In the genomic region with DNA sequence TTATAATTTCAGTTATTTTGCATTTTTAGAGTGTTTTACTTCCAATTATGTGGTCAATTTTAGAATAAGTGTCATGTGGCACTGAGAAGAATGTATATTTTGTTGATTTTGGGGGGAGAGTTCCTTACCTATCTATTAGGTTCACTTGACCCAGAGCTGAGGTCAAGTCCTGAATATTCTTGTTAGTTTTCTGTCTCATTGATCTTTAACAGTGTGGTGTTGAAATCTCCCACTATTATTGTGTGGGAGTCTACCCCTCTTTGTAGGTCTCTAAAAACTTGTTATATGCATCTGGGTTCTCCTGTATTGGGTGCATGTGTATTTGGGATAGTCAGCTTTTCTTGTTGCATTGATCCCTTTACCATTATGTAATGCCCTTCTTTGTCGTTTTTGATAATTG, we compare ENCODE assay signal across 31 cellular contexts.
A peak's percentile ranks its signal among the peaks of the same experiment; 100 is the strongest.
DNase-seq lines count a peak whose midpoint lies in the region; ATAC-seq, FAIRE-seq and TF ChIP-seq lines count a peak whose summit lies in the region.
"Had no signal": no experiment of that assay in that cellular context is flagged by ENCODE, and none has a peak within 500 bp of the region (broad histone marks: within the 10 kb centered on the region; RNA-seq: fewer than 3 reads in every experiment).

No MANE protein-coding gene starts in this region.

- in situ Hi-C loops in HepG2 (cut with HindIII; ENCODE audit: extremely low pct_ligation_motif_present, low pct_unique_long_range_greater_than_20kb) = no loop called here

- 0% methylated on average over 1 of the region's 1 CpG for WGBS in HepG2 (ENCODE audit: low lambda C conversion rate)
- 9% methylated on average over 1 of the region's 1 CpG for WGBS in right lobe of liver (ENCODE audit: insufficient coverage, low coverage, low lambda C conversion rate, missing lambda C conversion rate)

- H3K79me2 ChIP-seq in HepG2 (ENCODE audit: insufficient read depth, low read length) (peaks cover 23% of the 10 kb centered on the region), endothelial cell of umbilical vein (ENCODE audit: control insufficient read depth, insufficient read depth, low read length) (no peaks in the 10 kb centered on the region)

- H3K4me2 ChIP-seq in HepG2 (ENCODE audit: low read depth, low read length) (peak overlapping the region; percentile 53), endothelial cell of umbilical vein (ENCODE audit: insufficient read depth, low read length) (no peak overlapping the region)
- H3K4me2 ChIP-seq: A549; BLaER1; BLaER1 treated with 17β-estradiol and CSF1 and Interleukin-3, amounts not matched to agents 10 nM and 100 nM had no signal

- CTCF ChIA-PET in HepG2 (lab: Yijun Ruan, JAX; ENCODE audit: low intra/inter-chr PET ratio, low total read pairs) = no interaction called here
- CTCF ChIA-PET in endothelial cell of umbilical vein (lab: Charles Lee) = no interaction called here

- H3K9me1 ChIP-seq in endothelial cell of umbilical vein (replicated peaks; ENCODE audit: control insufficient read depth, extremely low read depth, insufficient read depth, low read length) = no peaks in the 10 kb centered on the region

- no peak for TF ChIP-seq RAD21 in HepG2 (CRISPR knock-in tag; IDR thresholded peaks at IDR 0.05)

- no peaks in the 10 kb centered on the region for H3K9me3 ChIP-seq in HepG2 (ENCODE audit: low read length)
- no peaks in the 10 kb centered on the region for H3K9me3 ChIP-seq in right lobe of liver
- H3K9me3 ChIP-seq in endothelial cell of umbilical vein (replicated peaks; ENCODE audit: control insufficient read depth, insufficient read depth, low read length) = no peaks in the 10 kb centered on the region
- H3K9me3 ChIP-seq: A549, BE2C, Caco-2 had no signal

- H4K20me1 ChIP-seq in HepG2 (ENCODE audit: insufficient read depth, low read length) (no peaks in the 10 kb centered on the region), endothelial cell of umbilical vein (replicated peaks; ENCODE audit: control insufficient read depth, extremely low read depth, insufficient read depth, low read length) (no peaks in the 10 kb centered on the region)
- H4K20me1 ChIP-seq: BLaER1; BLaER1 treated with 17β-estradiol and CSF1 and Interleukin-3, amounts not matched to agents 10 nM and 100 nM had no signal

- H3K9ac ChIP-seq in HepG2 (ENCODE audit: insufficient read depth, low read depth, low read length) (no peak overlapping the region), endothelial cell of umbilical vein (replicated peaks; ENCODE audit: extremely low read depth, insufficient read depth, low read length) (no peak overlapping the region)
- H3K9ac ChIP-seq: BLaER1; BLaER1 treated with 17β-estradiol and CSF1 and Interleukin-3, amounts not matched to agents 10 nM and 100 nM had no signal

- peak overlapping the region; percentile 27 for H3K27ac ChIP-seq in HepG2 (ENCODE audit: extremely low read length, insufficient read depth, low read length)
- no peak overlapping the region for H3K27ac ChIP-seq in right lobe of liver
- no peak overlapping the region for H3K27ac ChIP-seq in endothelial cell of umbilical vein (ENCODE audit: insufficient read depth, low read depth, low read length)
- H3K27ac ChIP-seq: 22Rv1; A549; BLaER1; BLaER1 treated with 17β-estradiol and CSF1 and Interleukin-3, amounts not matched to agents 10 nM and 100 nM; C4-2B had no signal

- H3K36me3 ChIP-seq in HepG2 (replicated peaks in 1 of 2; ENCODE audit: control insufficient read depth in 1 of 2, insufficient read depth in 2 of 2, low read length in 2 of 2) (peaks cover 0 to 3% of the 10 kb centered on the region in 2 experiments; a peak in 2 of 5 replicates), right lobe of liver (no peaks in the 10 kb centered on the region), endothelial cell of umbilical vein (ENCODE audit: control insufficient read depth in 2 of 2, extremely low read depth in 1 of 2, insufficient read depth in 2 of 2, low read length in 2 of 2) (no peaks in the 10 kb centered on the region)
- H3K36me3 ChIP-seq: BE2C; BLaER1; BLaER1 treated with 17β-estradiol and CSF1 and Interleukin-3, amounts not matched to agents 10 nM and 100 nM had no signal

- H3K4me1 ChIP-seq in HepG2 (ENCODE audit: insufficient read depth, low read length) = peaks cover 25% of the 10 kb centered on the region; the same call in 1 of the 2 replicates
- no peaks in the 10 kb centered on the region for H3K4me1 ChIP-seq in right lobe of liver
- H3K4me1 ChIP-seq in endothelial cell of umbilical vein (ENCODE audit: control insufficient read depth, extremely low read depth, insufficient read depth, low read length) = no peaks in the 10 kb centered on the region
- H3K4me1 ChIP-seq: A549; BE2C; BLaER1; BLaER1 treated with 17β-estradiol and CSF1 and Interleukin-3, amounts not matched to agents 10 nM and 100 nM; Caco-2 had no signal

- intact Hi-C loops in HepG2 (cut with micrococcal nuclease; ENCODE audit: unreplicated experiment) = no loop called here
- intact Hi-C loops in right lobe of liver (cut with DNase I) = no loop called here
- intact Hi-C loops in endothelial cell of umbilical vein (cut with micrococcal nuclease) = no loop called here

- no TSS peak for BruUV-seq in HepG2 (replicated peaks; lab: Mats Ljungman, UMichigan)
- no TSS peak for BruUV-seq in endothelial cell of umbilical vein (replicated peaks; lab: Mats Ljungman, UMichigan)

- no peak for TF ChIP-seq EP300 in HepG2 (IDR thresholded peaks at IDR 0.05; ENCODE audit: low read depth in 2 of 2, low read length in 2 of 2)
- TF ChIP-seq EP300 in HepG2 (CRISPR knock-in tag; IDR thresholded peaks at IDR 0.05; ENCODE audit: borderline replicate concordance) = no peak

- H3K4me3 ChIP-seq in HepG2 (replicated peaks in 1 of 3; ENCODE audit: insufficient read depth in 1 of 3, low read depth in 2 of 3, low read length in 3 of 3) (no peak overlapping the region), right lobe of liver (no peak overlapping the region), endothelial cell of umbilical vein (replicated peaks in 1 of 3; ENCODE audit: insufficient read depth in 1 of 3, low read depth in 1 of 3, low read length in 3 of 3) (no peak overlapping the region)
- H3K4me3 ChIP-seq: A549; BLaER1; BLaER1 treated with 17β-estradiol and CSF1 and Interleukin-3, amounts not matched to agents 10 nM and 100 nM had no signal

- POLR2A ChIA-PET in HepG2 (lab: Yijun Ruan, JAX) = no interaction called here
- POLR2A ChIA-PET in endothelial cell of umbilical vein (lab: Charles Lee) = no interaction called here

- no peaks in the 10 kb centered on the region for H3K27me3 ChIP-seq in HepG2 (ENCODE audit: control insufficient read depth in 1 of 2, insufficient read depth in 2 of 2, low read length in 2 of 2)
- peaks cover 0 to 7% of the 10 kb centered on the region in 2 donors for H3K27me3 ChIP-seq in right lobe of liver
- H3K27me3 ChIP-seq in endothelial cell of umbilical vein (ENCODE audit: control insufficient read depth in 2 of 2, insufficient read depth in 2 of 2, low read length in 2 of 2) = no peaks in the 10 kb centered on the region
- H3K27me3 ChIP-seq: BE2C had no signal

- FAIRE-seq in HepG2 (lab: Jason Lieb, UNC) (no peak), endothelial cell of umbilical vein (lab: Jason Lieb, UNC) (peak; percentile 61)
- FAIRE-seq: A204.1, D721Med had no signal

- H2AFZ ChIP-seq in HepG2 (ENCODE audit: low read length) = no peak overlapping the region
- no peak overlapping the region for H2AFZ ChIP-seq in endothelial cell of umbilical vein (ENCODE audit: low read depth, low read length)

- DNase-seq in HepG2 (ENCODE audit: low spot score) (peak; percentile 4), right lobe of liver (no peak), endothelial cell of umbilical vein (ENCODE audit: low read depth, low spot score) (no peak), erythroblast (lab: John Stamatoyannopoulos, UW) (no peak)
- DNase-seq: 8988T; ACHN; AML-193; BE2C; C1 segment of cervical spinal cord; Caco-2; Calu3; CD4-positive, alpha-beta memory T cell; CD4-positive, alpha-beta T cell; CD4-positive, CD25-positive, alpha-beta regulatory T cell; CD8-positive, alpha-beta memory T cell; CD8-positive, alpha-beta T cell; COR-L47; DMS 273 treated with DMSO at 0.1 percent for 48 hours; DMS153; DMS53; DMS79; DMS79 treated with DMSO at 0.1 percent for 48 hours; DND-41; EL had no signal

- TF ChIP-seq CTCF in HepG2 (CRISPR knock-in tag; IDR thresholded peaks at IDR 0.05) = no peak
- TF ChIP-seq CTCF in right lobe of liver (IDR thresholded peaks at IDR 0.05) = no peak
- TF ChIP-seq CTCF in endothelial cell of umbilical vein (IDR thresholded peaks at IDR 0.05; ENCODE audit: extremely low read depth in 1 of 2, insufficient read depth in 1 of 2, low read depth in 1 of 2, low read length in 2 of 2) = no peak

- TF ChIP-seq POLR2A in HepG2 (IDR thresholded peaks at IDR 0.05; ENCODE audit: insufficient read depth in 1 of 2, low read depth in 2 of 2, low read length in 2 of 2) (no peak), right lobe of liver (IDR thresholded peaks at IDR 0.05) (no peak), endothelial cell of umbilical vein (IDR thresholded peaks at IDR 0.05; ENCODE audit: low read depth, low read length) (no peak), erythroblast (IDR thresholded peaks at IDR 0.05; ENCODE audit: low read length) (no peak)

- peak; percentile 12; the same call in 2 of the 3 replicates for ATAC-seq in HepG2
- no peak for ATAC-seq in right lobe of liver
- ATAC-seq: A549; CD8-positive, alpha-beta T cell had no signal

- dilution Hi-C loops in endothelial cell of umbilical vein (cut with MboI; ENCODE audit: extremely low pct_ligation_motif_present, low sequenced_read_pairs) = no loop called here

TF ChIP-seq in HepG2, 621 proteins besides CTCF, POLR2A, EP300 and RAD21 (continues in another document):
- peak; percentile 41; the same call in 1 of the 2 replicates for TF ChIP-seq RXRB (CRISPR knock-in tag; IDR thresholded peaks at IDR 0.05; ENCODE audit: borderline replicate concordance)
- TF ChIP-seq GABPA (IDR thresholded peaks at IDR 0.05; ENCODE audit: low read depth, low read length) = no peak
- TF ChIP-seq GABPA (CRISPR knock-in tag; IDR thresholded peaks at IDR 0.05; ENCODE audit: low read depth) = no peak

TF ChIP-seq in endothelial cell of umbilical vein, 7 proteins besides CTCF, POLR2A, EP300 and RAD21:
- TF ChIP-seq MYC (IDR thresholded peaks at IDR 0.05; ENCODE audit: low read depth, low read length) = no peak
